ENCODE assay signal across 19 cellular contexts in genomic region chr7:73613954-73614735, GRCh38. TPM values are rescaled to one million over a fixed set of nuclear protein-coding genes. Genes with fewer than 3 reads are reported as not detected.
DNase-seq lines count a peak whose midpoint lies in the region; ATAC-seq and TF ChIP-seq lines count a peak whose summit lies in the region.
"Had no signal": no experiment of that assay in that cellular context is flagged by ENCODE, and none has a peak within 500 bp of the region (broad histone marks: within the 10 kb centered on the region; RNA-seq: fewer than 3 reads in every experiment).

No MANE protein-coding gene starts in this region.

- H3K4me3 Mint-ChIP-seq in WTC11, result no peak overlapping the region
- H3K4me3 Mint-ChIP-seq: CD4-positive, alpha-beta T cell; naive thymus-derived CD8-positive, alpha-beta T cell had no signal

- peak overlapping the region; percentile 19; the same call in 1 of the 2 replicates for H3K27ac Mint-ChIP-seq in WTC11
- H3K27ac Mint-ChIP-seq: activated T-helper 2 cell treated with anti-CD3 and anti-CD28 coated beads, Interferon-gamma antibody, Interleukin-2, Interleukin-4, amounts not matched to agents 10 μg/mL and 5 μg/mL and 100 μg/mL, durations not matched to agents 14 hours and 24 hours and 36 hours; CD4-positive, alpha-beta T cell had no signal

- POLR2A ChIA-PET in WTC11 (lab: Charles Lee), result interaction anchor here (0.9 kb wide), 1 partner anchor 111 kb away, joined by 6 read pairs; no protein-coding TSS in a partner anchor

- peak; percentile 62 for DNase-seq in A172 (ENCODE audit: low spot score)
- DNase-seq in LoVo (ENCODE audit: low spot score), result peak; percentile 81
- no peak for DNase-seq in WTC11 (ENCODE audit: low spot score)
- DNase-seq in left kidney (ENCODE audit: low read depth, low spot score), result peak; percentile 80
- no peak for DNase-seq in NCI-H146 treated with DMSO at 0.1 percent for 48 hours (lab: John Stamatoyannopoulos, UW; ENCODE audit: unreplicated experiment)
- no peak for DNase-seq in left ventricle myocardium superior
- DNase-seq: amygdala; CD4-positive, alpha-beta T cell; naive thymus-derived CD8-positive, alpha-beta T cell; NCI-H1436 treated with DMSO at 0.1 percent for 48 hours; NCI-H524 treated with DMSO at 0.1 percent for 48 hours; stimulated activated naive CD4-positive, alpha-beta T cell; SW 1271; WERI-Rb-1 had no signal

- no peaks in the 10 kb centered on the region for H3K9me3 Mint-ChIP-seq in WTC11
- H3K9me3 Mint-ChIP-seq: activated T-helper 2 cell treated with anti-CD3 and anti-CD28 coated beads, Interferon-gamma antibody, Interleukin-2, Interleukin-4, amounts not matched to agents 10 μg/mL and 5 μg/mL and 100 μg/mL, durations not matched to agents 14 hours and 24 hours and 36 hours; CD4-positive, alpha-beta T cell; naive thymus-derived CD8-positive, alpha-beta T cell had no signal

- intact Hi-C loops in left ventricle myocardium superior (cut with micrococcal nuclease), result loop anchor here (5.0 kb wide), 1 partner anchor 108 kb away; no protein-coding TSS in a partner anchor

- peaks cover 9% of the 10 kb centered on the region for H3K4me1 Mint-ChIP-seq in WTC11

- TF ChIP-seq CTCF in WTC11 (IDR thresholded peaks at IDR 0.05), result no peak

- H3K36me3 Mint-ChIP-seq in WTC11, result no peaks in the 10 kb centered on the region
- H3K36me3 Mint-ChIP-seq: naive thymus-derived CD8-positive, alpha-beta T cell had no signal

- CTCF ChIA-PET in WTC11 (lab: Charles Lee), result interaction anchor here (0.7 to 3.8 kb wide), 3 partner anchors 54 to 111 kb away, joined by 5 to 22 read pairs (median 5); partner anchors contain the start of gene VPS37D

- H3K27me3 Mint-ChIP-seq in WTC11 (ENCODE audit: low read depth), result no peaks in the 10 kb centered on the region

- no peak for ATAC-seq in WTC11
- ATAC-seq in HG02884 (IDR thresholded peaks at IDR 0.05; ENCODE audit: unreplicated experiment), result no peak
- no peak for ATAC-seq in GM21576 (IDR thresholded peaks at IDR 0.05; ENCODE audit: unreplicated experiment)
- no peak for ATAC-seq in left ventricle myocardium superior
- ATAC-seq: naive thymus-derived CD8-positive, alpha-beta T cell had no signal

TF ChIP-seq in WTC11, 78 proteins besides CTCF, POLR2A, EP300 and RAD21:
- TF ChIP-seq FOXP1 (CRISPR knock-in tag; IDR thresholded peaks at IDR 0.05; ENCODE audit: borderline replicate concordance) (no peak), GABPB1 (CRISPR knock-in tag; IDR thresholded peaks at IDR 0.05) (0 out of 2 replicates have a peak, but pooled peaks have one; percentile 4)

RNA-seq across cellular contexts. Expression of gene MLXIPL, which starts 10.2 kb away (rescaled TPM):
- not detected in 2 replicates for total RNA-seq in A172 (2014; rRNA removed; shearing (Covaris generic))
- total RNA-seq in WTC11 (2021) (20.4 to 26.6 TPM (median 23.8 TPM) in 3 replicates), left ventricle myocardium superior (9.6 TPM)
- total RNA-seq: activated T-helper 2 cell treated with anti-CD3 and anti-CD28 coated beads, Interferon-gamma antibody, Interleukin-2, Interleukin-4, amounts not matched to agents 10 μg/mL and 5 μg/mL and 100 μg/mL, durations not matched to agents 14 hours and 24 hours and 36 hours; CD4-positive, alpha-beta T cell; fibroblast of villous mesenchyme; naive thymus-derived CD8-positive, alpha-beta T cell; OCI-LY7 had no signal

RNA-seq across cellular contexts. Expression of gene TBL2, which starts 35.8 kb away (rescaled TPM):
- 53.0 and 70.7 TPM in 2 replicates for total RNA-seq in A172 (2014; rRNA removed; shearing (Covaris generic))
- total RNA-seq in WTC11 (2021), result 28.6 to 32.3 TPM (median 29.0 TPM) in 3 replicates
- total RNA-seq in left ventricle myocardium superior, result 7.8 TPM

RNA-seq across cellular contexts. Expression of gene VPS37D, which starts 53.5 kb away (rescaled TPM):
- 6.6 and 8.3 TPM in 2 replicates for total RNA-seq in A172 (2014; rRNA removed; shearing (Covaris generic))
- total RNA-seq in WTC11 (2021) (5.7 to 7.5 TPM (median 5.8 TPM) in 3 replicates), left ventricle myocardium superior (3.3 TPM)

RNA-seq across cellular contexts. Expression of gene BCL7B, which starts 56.7 kb away (rescaled TPM):
- 50.5 and 65.2 TPM in 2 replicates for total RNA-seq in A172 (2014; rRNA removed; shearing (Covaris generic))
- total RNA-seq in WTC11 (2021) (26.0 to 28.5 TPM (median 27.7 TPM) in 3 replicates), left ventricle myocardium superior (80.7 TPM)

Comparison
In these comparisons a context has a peak if more than half of its experiments do, and no peak if none do; other contexts are left out.
1. DNase-seq: peak in A172 (single experiment), LoVo (single experiment) and left kidney (single experiment); none in WTC11 (single experiment), NCI-H146 treated with DMSO at 0.1 percent for 48 hours (single experiment) and left ventricle myocardium superior (single experiment).
2. RNA of gene MLXIPL, which starts 10.2 kb away (total RNA-seq): 20.4 to 26.6 TPM in WTC11 and 9.6 TPM in left ventricle myocardium superior (single experiment); not detected in A172; every median in the first group is over 10 times any median in the second.